Comparison of ENCODE assay signal across 1 cellular context in the genomic region with DNA sequence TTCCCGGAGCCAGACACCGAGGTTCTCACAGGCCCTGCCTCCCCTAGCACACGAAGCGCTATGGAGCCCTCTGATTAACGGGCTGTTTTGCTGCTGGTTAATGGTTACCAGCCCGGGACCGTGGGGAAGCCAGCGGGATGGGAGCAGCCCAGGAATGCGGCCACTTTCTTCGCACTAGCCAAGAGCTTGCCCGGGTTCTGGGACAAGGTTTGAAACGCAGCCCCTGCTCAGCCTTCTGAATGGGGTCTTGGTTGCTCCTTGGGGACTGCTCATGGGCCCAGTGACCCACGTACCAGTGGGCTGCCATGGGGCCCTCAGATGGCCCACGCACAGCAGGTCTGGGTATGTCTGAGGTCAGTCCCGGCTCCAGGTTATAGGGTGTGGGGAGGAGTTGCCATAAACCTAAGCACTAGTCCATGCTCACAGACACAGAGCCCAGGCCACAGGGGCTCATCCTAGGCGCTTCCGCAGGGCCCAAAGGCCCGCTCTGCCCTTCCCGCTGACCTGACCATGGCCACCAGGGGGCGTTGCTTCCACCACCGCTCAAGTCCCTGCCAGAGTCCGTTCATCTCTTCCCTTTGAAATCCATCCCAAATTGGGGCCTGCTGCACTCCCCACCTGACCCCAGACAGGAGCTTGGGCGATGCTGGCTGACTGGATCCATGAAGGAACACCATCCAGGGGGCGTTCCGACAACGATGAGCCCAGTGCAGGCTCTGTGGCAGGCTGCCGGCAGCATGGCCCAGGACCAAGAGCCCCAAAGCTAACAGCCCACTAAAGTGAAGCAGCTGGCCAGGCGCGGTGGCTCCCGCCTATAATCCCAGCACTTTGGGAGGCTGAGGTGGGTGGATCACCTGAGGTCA.
TF ChIP-seq lines count a peak whose summit lies in the region.

No MANE protein-coding gene starts in this region.

TF ChIP-seq in HepG2, 621 proteins besides CTCF, POLR2A, EP300 and RAD21 (continued from another document and continues in another):
- peak; percentile 91 for TF ChIP-seq ZNF687 (CRISPR knock-in tag; IDR thresholded peaks at IDR 0.05)
- no peak for TF ChIP-seq TMF1 (CRISPR knock-in tag; IDR thresholded peaks at IDR 0.05; ENCODE audit: low read depth)
- no peak for TF ChIP-seq ZNF761 (CRISPR knock-in tag; conservative IDR thresholded peaks at IDR 0.05)
- TF ChIP-seq ZNF503 (CRISPR knock-in tag; IDR thresholded peaks at IDR 0.05), result no peak
- TF ChIP-seq IRF1 (CRISPR knock-in tag; IDR thresholded peaks at IDR 0.05; ENCODE audit: low read depth), result no peak
- TF ChIP-seq SALL1 (CRISPR knock-in tag; IDR thresholded peaks at IDR 0.05), result peak; percentile 42
- no peak for TF ChIP-seq NR2F1 (CRISPR knock-in tag; IDR thresholded peaks at IDR 0.05)
- TF ChIP-seq FOXC1 (CRISPR knock-in tag; IDR thresholded peaks at IDR 0.05; ENCODE audit: borderline replicate concordance), result peak; percentile 58; the same call in 1 of the 2 replicates
- TF ChIP-seq NFYB (CRISPR knock-in tag; IDR thresholded peaks at IDR 0.05), result peak; percentile 29; the same call in 1 of the 2 replicates
- TF ChIP-seq SCMH1 (CRISPR knock-in tag; IDR thresholded peaks at IDR 0.05; ENCODE audit: borderline replicate concordance), result no peak
- no peak for TF ChIP-seq ZNF496 (CRISPR knock-in tag; IDR thresholded peaks at IDR 0.05; ENCODE audit: insufficient replicate concordance)
- TF ChIP-seq MIXL1 (CRISPR knock-in tag; IDR thresholded peaks at IDR 0.05), result peak; percentile 29; the same call in 1 of the 2 replicates
- TF ChIP-seq ZNF143 (CRISPR knock-in tag; IDR thresholded peaks at IDR 0.05), result no peak
- TF ChIP-seq SAP130 (CRISPR knock-in tag; IDR thresholded peaks at IDR 0.05; ENCODE audit: low read depth), result peak; percentile 68
- TF ChIP-seq ZNF558 (CRISPR knock-in tag; IDR thresholded peaks at IDR 0.05; ENCODE audit: borderline replicate concordance), result no peak
- TF ChIP-seq ZNF451 (CRISPR knock-in tag; IDR thresholded peaks at IDR 0.05), result no peak
- no peak for TF ChIP-seq MED13 (CRISPR knock-in tag; IDR thresholded peaks at IDR 0.05)
- TF ChIP-seq PAWR (CRISPR knock-in tag; IDR thresholded peaks at IDR 0.05; ENCODE audit: borderline replicate concordance), result 0 out of 2 replicates have a peak, but pooled peaks have one; percentile 62
- peak; percentile 13; the same call in 1 of the 2 replicates for TF ChIP-seq KDM4B (CRISPR knock-in tag; IDR thresholded peaks at IDR 0.05)
- TF ChIP-seq SRSF4 (IDR thresholded peaks at IDR 0.05; ENCODE audit: low read depth, low read length, poor library complexity, severe bottlenecking), result no peak
- 0 out of 2 replicates have a peak, but pooled peaks have one; percentile 2 for TF ChIP-seq EED (CRISPR knock-in tag; IDR thresholded peaks at IDR 0.05)
- no peak for TF ChIP-seq ZFP90 (CRISPR knock-in tag; IDR thresholded peaks at IDR 0.05; ENCODE audit: borderline replicate concordance)
- TF ChIP-seq ATF7 (IDR thresholded peaks at IDR 0.05), result no peak
- no peak for TF ChIP-seq ATF7 (CRISPR knock-in tag; IDR thresholded peaks at IDR 0.05)
- 0 out of 2 replicates have a peak, but pooled peaks have one; percentile 60 for TF ChIP-seq ZNF724P (CRISPR knock-in tag; IDR thresholded peaks at IDR 0.05; ENCODE audit: borderline replicate concordance)
- TF ChIP-seq, protein P1, sequence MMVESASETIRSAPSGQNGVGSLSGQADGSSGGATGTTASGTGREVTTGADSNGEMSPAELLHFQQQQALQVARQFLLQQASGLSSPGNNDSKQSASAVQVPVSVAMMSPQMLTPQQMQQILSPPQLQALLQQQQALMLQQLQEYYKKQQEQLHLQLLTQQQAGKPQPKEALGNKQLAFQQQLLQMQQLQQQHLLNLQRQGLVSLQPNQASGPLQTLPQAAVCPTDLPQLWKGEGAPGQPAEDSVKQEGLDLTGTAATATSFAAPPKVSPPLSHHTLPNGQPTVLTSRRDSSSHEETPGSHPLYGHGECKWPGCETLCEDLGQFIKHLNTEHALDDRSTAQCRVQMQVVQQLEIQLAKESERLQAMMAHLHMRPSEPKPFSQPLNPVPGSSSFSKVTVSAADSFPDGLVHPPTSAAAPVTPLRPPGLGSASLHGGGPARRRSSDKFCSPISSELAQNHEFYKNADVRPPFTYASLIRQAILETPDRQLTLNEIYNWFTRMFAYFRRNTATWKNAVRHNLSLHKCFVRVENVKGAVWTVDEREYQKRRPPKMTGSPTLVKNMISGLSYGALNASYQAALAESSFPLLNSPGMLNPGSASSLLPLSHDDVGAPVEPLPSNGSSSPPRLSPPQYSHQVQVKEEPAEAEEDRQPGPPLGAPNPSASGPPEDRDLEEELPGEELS (CRISPR knock-in tag; IDR thresholded peaks at IDR 0.05), result no peak
- no peak for TF ChIP-seq ZNF24 (IDR thresholded peaks at IDR 0.05)
- TF ChIP-seq, protein P2, sequence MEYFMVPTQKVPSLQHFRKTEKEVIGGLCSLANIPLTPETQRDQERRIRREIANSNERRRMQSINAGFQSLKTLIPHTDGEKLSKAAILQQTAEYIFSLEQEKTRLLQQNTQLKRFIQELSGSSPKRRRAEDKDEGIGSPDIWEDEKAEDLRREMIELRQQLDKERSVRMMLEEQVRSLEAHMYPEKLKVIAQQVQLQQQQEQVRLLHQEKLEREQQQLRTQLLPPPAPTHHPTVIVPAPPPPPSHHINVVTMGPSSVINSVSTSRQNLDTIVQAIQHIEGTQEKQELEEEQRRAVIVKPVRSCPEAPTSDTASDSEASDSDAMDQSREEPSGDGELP (IDR thresholded peaks at IDR 0.05; ENCODE audit: borderline replicate concordance, low read depth), result no peak
- TF ChIP-seq ZBTB7A (CRISPR knock-in tag; IDR thresholded peaks at IDR 0.05), result no peak
- no peak for TF ChIP-seq FOXA3 (CRISPR knock-in tag; IDR thresholded peaks at IDR 0.05)
- TF ChIP-seq ZNF674 (CRISPR knock-in tag; IDR thresholded peaks at IDR 0.05; ENCODE audit: low read depth), result no peak
- peak; percentile 87 for TF ChIP-seq HNF1A (IDR thresholded peaks at IDR 0.05; ENCODE audit: low read depth)
- TF ChIP-seq HNF1A (CRISPR knock-in tag; IDR thresholded peaks at IDR 0.05; ENCODE audit: borderline replicate concordance), result peak; percentile 89
- TF ChIP-seq HNRNPL (IDR thresholded peaks at IDR 0.05; ENCODE audit: low read depth, low read length), result no peak
- TF ChIP-seq ZNF749 (CRISPR knock-in tag; IDR thresholded peaks at IDR 0.05; ENCODE audit: borderline replicate concordance), result no peak
- no peak for TF ChIP-seq ZNF224 (CRISPR knock-in tag; IDR thresholded peaks at IDR 0.05)
- TF ChIP-seq ZC3H4 (CRISPR knock-in tag; IDR thresholded peaks at IDR 0.05; ENCODE audit: borderline replicate concordance), result no peak
- TF ChIP-seq TRIM24 (CRISPR knock-in tag; IDR thresholded peaks at IDR 0.05), result no peak
- TF ChIP-seq, protein P3, sequence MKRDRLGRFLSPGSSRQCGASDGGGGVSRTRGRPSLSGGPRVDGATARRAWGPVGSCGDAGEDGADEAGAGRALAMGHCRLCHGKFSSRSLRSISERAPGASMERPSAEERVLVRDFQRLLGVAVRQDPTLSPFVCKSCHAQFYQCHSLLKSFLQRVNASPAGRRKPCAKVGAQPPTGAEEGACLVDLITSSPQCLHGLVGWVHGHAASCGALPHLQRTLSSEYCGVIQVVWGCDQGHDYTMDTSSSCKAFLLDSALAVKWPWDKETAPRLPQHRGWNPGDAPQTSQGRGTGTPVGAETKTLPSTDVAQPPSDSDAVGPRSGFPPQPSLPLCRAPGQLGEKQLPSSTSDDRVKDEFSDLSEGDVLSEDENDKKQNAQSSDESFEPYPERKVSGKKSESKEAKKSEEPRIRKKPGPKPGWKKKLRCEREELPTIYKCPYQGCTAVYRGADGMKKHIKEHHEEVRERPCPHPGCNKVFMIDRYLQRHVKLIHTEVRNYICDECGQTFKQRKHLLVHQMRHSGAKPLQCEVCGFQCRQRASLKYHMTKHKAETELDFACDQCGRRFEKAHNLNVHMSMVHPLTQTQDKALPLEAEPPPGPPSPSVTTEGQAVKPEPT (CRISPR knock-in tag; IDR thresholded peaks at IDR 0.05; ENCODE audit: low read depth), result no peak
- 0 out of 2 replicates have a peak, but pooled peaks have one; percentile 10 for TF ChIP-seq AHR (CRISPR knock-in tag; IDR thresholded peaks at IDR 0.05)
